Comparison of ENCODE assay signal across 13 cellular contexts in genomic region chr21:17708541-17709265, GRCh38.
DNase-seq lines count a peak whose midpoint lies in the region; ATAC-seq and TF ChIP-seq lines count a peak whose summit lies in the region.
"Had no signal": no experiment of that assay in that cellular context is flagged by ENCODE, and none has a peak within 500 bp of the region (broad histone marks: within the 10 kb centered on the region; RNA-seq: fewer than 3 reads in every experiment).

No MANE protein-coding gene starts in this region.

- no peaks in the 10 kb centered on the region for H3K36me3 ChIP-seq in lower lobe of right lung
- H3K36me3 ChIP-seq: heart left ventricle, suprapubic skin had no signal

- no peak overlapping the region for H3K27ac ChIP-seq in lower lobe of right lung
- H3K27ac ChIP-seq: heart left ventricle, suprapubic skin had no signal

- H3K4me3 Mint-ChIP-seq in activated T-helper 1 cell treated with anti-CD3 and anti-CD28 coated beads, Interleukin-12 subunit alpha, Interleukin-12 subunit beta, Interleukin-2, Interleukin-4 antibody, amounts not matched to agents 30 ng/mL and 10 ng/mL and 1 ng/mL, durations not matched to agents 14 hours and 24 hours and 36 hours: no peak overlapping the region

- intact Hi-C loops in activated T-helper 1 cell treated with anti-CD3 and anti-CD28 coated beads, Interleukin-12 subunit alpha, Interleukin-12 subunit beta, Interleukin-2, Interleukin-4 antibody, amounts not matched to agents 30 ng/mL and 10 ng/mL and 1 ng/mL, durations not matched to agents 14 hours and 24 hours and 36 hours (cut with micrococcal nuclease): loop anchor here (1.0 to 2.0 kb wide), 4 partner anchors 22 to 111 kb away; partner anchors contain the start of gene C21orf91
- intact Hi-C loops in lower lobe of right lung (cut with DNase I): no loop called here

- ATAC-seq in GM18505 (IDR thresholded peaks at IDR 0.05; ENCODE audit: unreplicated experiment) (peak; percentile 52), GM21381 (IDR thresholded peaks at IDR 0.05; ENCODE audit: unreplicated experiment) (peak; percentile 50), HG03045 (IDR thresholded peaks at IDR 0.05; ENCODE audit: unreplicated experiment) (peak; percentile 28), lower lobe of right lung (no peak)
- ATAC-seq: heart left ventricle, Right ventricle myocardium inferior had no signal

- H3K27ac Mint-ChIP-seq in activated T-helper 1 cell treated with anti-CD3 and anti-CD28 coated beads, Interleukin-12 subunit alpha, Interleukin-12 subunit beta, Interleukin-2, Interleukin-4 antibody, amounts not matched to agents 30 ng/mL and 10 ng/mL and 1 ng/mL, durations not matched to agents 14 hours and 24 hours and 36 hours: peak overlapping the region; percentile 42

- H3K4me1 Mint-ChIP-seq in activated T-helper 1 cell treated with anti-CD3 and anti-CD28 coated beads, Interleukin-12 subunit alpha, Interleukin-12 subunit beta, Interleukin-2, Interleukin-4 antibody, amounts not matched to agents 30 ng/mL and 10 ng/mL and 1 ng/mL, durations not matched to agents 14 hours and 24 hours and 36 hours (ENCODE audit: low read depth): peaks cover 31% of the 10 kb centered on the region

- DNase-seq in activated T-helper 1 cell treated with anti-CD3 and anti-CD28 coated beads, Interleukin-12 subunit alpha, Interleukin-12 subunit beta, Interleukin-2, Interleukin-4 antibody, amounts not matched to agents 30 ng/mL and 10 ng/mL and 1 ng/mL, durations not matched to agents 14 hours and 24 hours and 36 hours (ENCODE audit: low spot score): no peak
- DNase-seq in lower lobe of right lung (no peak), AG08396 (ENCODE audit: low spot score) (no peak), HuH-7.5 (ENCODE audit: low spot score) (no peak), AG08395 (ENCODE audit: low spot score) (no peak)
- DNase-seq: activated CD4-positive, alpha-beta T cell treated with anti-CD3 and anti-CD28 coated beads for 4 hours; heart left ventricle; stimulated activated CD4-positive, alpha-beta T cell treated with anti-CD3 and anti-CD28 coated beads, Interleukin-15, amount 100 ng/mL, for 24 hours had no signal

- peaks cover 12% of the 10 kb centered on the region for H3K36me3 Mint-ChIP-seq in activated T-helper 1 cell treated with anti-CD3 and anti-CD28 coated beads, Interleukin-12 subunit alpha, Interleukin-12 subunit beta, Interleukin-2, Interleukin-4 antibody, amounts not matched to agents 30 ng/mL and 10 ng/mL and 1 ng/mL, durations not matched to agents 14 hours and 24 hours and 36 hours (ENCODE audit: low read depth)

- peaks cover 34% of the 10 kb centered on the region for H3K9me3 Mint-ChIP-seq in activated T-helper 1 cell treated with anti-CD3 and anti-CD28 coated beads, Interleukin-12 subunit alpha, Interleukin-12 subunit beta, Interleukin-2, Interleukin-4 antibody, amounts not matched to agents 30 ng/mL and 10 ng/mL and 1 ng/mL, durations not matched to agents 14 hours and 24 hours and 36 hours

- no peak overlapping the region for H3K4me3 ChIP-seq in lower lobe of right lung
- H3K4me3 ChIP-seq: heart left ventricle, suprapubic skin had no signal

- H3K9me3 ChIP-seq in lower lobe of right lung: no peaks in the 10 kb centered on the region
- H3K9me3 ChIP-seq: suprapubic skin had no signal

- H3K4me1 ChIP-seq in lower lobe of right lung: no peaks in the 10 kb centered on the region
- H3K4me1 ChIP-seq: heart left ventricle had no signal

- H3K27me3 Mint-ChIP-seq in activated T-helper 1 cell treated with anti-CD3 and anti-CD28 coated beads, Interleukin-12 subunit alpha, Interleukin-12 subunit beta, Interleukin-2, Interleukin-4 antibody, amounts not matched to agents 30 ng/mL and 10 ng/mL and 1 ng/mL, durations not matched to agents 14 hours and 24 hours and 36 hours (ENCODE audit: insufficient read depth): peaks cover 10% of the 10 kb centered on the region

- TF ChIP-seq CTCF in lower lobe of right lung (IDR thresholded peaks at IDR 0.05): no peak

- H3K27me3 ChIP-seq in lower lobe of right lung (ENCODE audit: low read depth): no peaks in the 10 kb centered on the region
- H3K27me3 ChIP-seq: heart left ventricle, suprapubic skin had no signal

- TF ChIP-seq POLR2A in GM18505 (IDR thresholded peaks at IDR 0.05; ENCODE audit: borderline replicate concordance, extremely low read depth, insufficient read depth, insufficient read length): no peak

Comparison
In these comparisons a context has a peak if more than half of its experiments do, and no peak if none do; other contexts are left out.
1. ATAC-seq: peak in GM18505 (single experiment), GM21381 (single experiment) and HG03045 (single experiment); none in lower lobe of right lung (0 of 2).